ENCODE assay signal across 1 cellular context in genomic region chr12:1793426-1794210, GRCh38.
TF ChIP-seq lines count a peak whose summit lies in the region.

No MANE protein-coding gene starts in this region.

TF ChIP-seq in WTC11, 78 proteins besides CTCF, POLR2A, EP300 and RAD21 (continued from another document):
- TF ChIP-seq ZBTB43 (CRISPR knock-in tag; IDR thresholded peaks at IDR 0.05) = no peak
- no peak for TF ChIP-seq STAT6 (CRISPR knock-in tag; conservative IDR thresholded peaks at IDR 0.05; ENCODE audit: low read depth)
- no peak for TF ChIP-seq NFYB (CRISPR knock-in tag; conservative IDR thresholded peaks at IDR 0.05; ENCODE audit: low read depth)
